In genomic region chr9:94603259-94603776, GRCh38 we compare ENCODE assay signal across 8 cellular contexts. TPM values are rescaled to one million over a fixed set of nuclear protein-coding genes. Genes with fewer than 3 reads are reported as not detected.
DNase-seq lines count a peak whose midpoint lies in the region; ATAC-seq and TF ChIP-seq lines count a peak whose summit lies in the region.

No MANE protein-coding gene starts in this region.

- H3K27ac ChIP-seq in esophagus squamous epithelium, result no peak overlapping the region

- no peak overlapping the region for H3K27ac Mint-ChIP-seq in natural killer cell treated with Interleukin-12 subunit alpha and Interleukin-12 subunit beta and Interleukin-15 and Interleukin-18, amount 100 ng/mL, for 72 hours

- in situ Hi-C loops in Caki2 (cut with HindIII; ENCODE audit: low pct_unique_long_range_greater_than_20kb, low sequenced_read_pairs), result no loop called here

- no peaks in the 10 kb centered on the region for H3K27me3 Mint-ChIP-seq in natural killer cell treated with Interleukin-12 subunit alpha and Interleukin-12 subunit beta and Interleukin-15 and Interleukin-18, amount 100 ng/mL, for 72 hours

- TF ChIP-seq POLR2A in esophagus squamous epithelium (IDR thresholded peaks at IDR 0.05), result no peak

- H3K36me3 ChIP-seq in esophagus squamous epithelium, result no peaks in the 10 kb centered on the region

- H3K4me3 Mint-ChIP-seq in natural killer cell treated with Interleukin-12 subunit alpha and Interleukin-12 subunit beta and Interleukin-15 and Interleukin-18, amount 100 ng/mL, for 72 hours, result no peak overlapping the region

- H3K9me3 Mint-ChIP-seq in natural killer cell treated with Interleukin-12 subunit alpha and Interleukin-12 subunit beta and Interleukin-15 and Interleukin-18, amount 100 ng/mL, for 72 hours, result no peaks in the 10 kb centered on the region

- no peak overlapping the region for H3K4me3 ChIP-seq in esophagus squamous epithelium

- peaks cover 5 to 6% of the 10 kb centered on the region in 2 donors for H3K4me1 Mint-ChIP-seq in natural killer cell treated with Interleukin-12 subunit alpha and Interleukin-12 subunit beta and Interleukin-15 and Interleukin-18, amount 100 ng/mL, for 72 hours (ENCODE audit: low read depth in 2 of 2)

- TF ChIP-seq CTCF in esophagus squamous epithelium (IDR thresholded peaks at IDR 0.05), result peak; percentile 42 to 71 (median 52)

- H3K36me3 Mint-ChIP-seq in natural killer cell treated with Interleukin-12 subunit alpha and Interleukin-12 subunit beta and Interleukin-15 and Interleukin-18, amount 100 ng/mL, for 72 hours, result no peaks in the 10 kb centered on the region

- H3K27me3 ChIP-seq in esophagus squamous epithelium, result peaks cover 0 to 24% (median 0%) of the 10 kb centered on the region in 4 donors

- ATAC-seq in HG03354 (IDR thresholded peaks at IDR 0.05; ENCODE audit: poor library complexity, severe bottlenecking, unreplicated experiment) (peak; percentile 48), HG03025 (IDR thresholded peaks at IDR 0.05; ENCODE audit: low FRiP score, unreplicated experiment) (no peak)
- ATAC-seq in natural killer cell treated with Interleukin-12 subunit alpha and Interleukin-12 subunit beta and Interleukin-15 and Interleukin-18, amount 100 ng/mL, for 72 hours, result peak; percentile 67 to 72

- intact Hi-C loops in esophagus squamous epithelium (cut with DNase I), result no loop called here

- peaks cover 0 to 7% (median 0%) of the 10 kb centered on the region in 3 donors for H3K4me1 ChIP-seq in esophagus squamous epithelium

- peak; percentile 8 for DNase-seq in Caki2 (ENCODE audit: low read depth)
- DNase-seq in NOMO-1 treated with DMSO at 0.1 percent for 48 hours (lab: John Stamatoyannopoulos, UW; ENCODE audit: unreplicated experiment), result peak; percentile 19
- peak; percentile 38 for DNase-seq in activated T-cell treated with anti-CD3 and anti-CD28 coated beads for 1 hour (ENCODE audit: low read depth)
- no peak for DNase-seq in esophagus squamous epithelium (lab: John Stamatoyannopoulos, UW)
- DNase-seq in natural killer cell treated with Interleukin-12 subunit alpha and Interleukin-12 subunit beta and Interleukin-15 and Interleukin-18, amount 100 ng/mL, for 72 hours (ENCODE audit: low spot score), result no peak
- DNase-seq in stimulated activated CD8-positive, alpha-beta memory T cell treated with anti-CD3 and anti-CD28 coated beads, Interleukin-7, amount 100 ng/mL, for 48 hours (ENCODE audit: extremely low read depth in 1 of 2, low read depth in 1 of 2), result peak; percentile 39 to 59

- 32 to 39% methylated on average over 2 to 4 of the region's 15 CpGs for WGBS in esophagus squamous epithelium, 2 donors

- no peaks in the 10 kb centered on the region for H3K9me3 ChIP-seq in esophagus squamous epithelium

RNA-seq across cellular contexts. Expression of gene FBP2, which starts 9.7 kb away (rescaled TPM):
- not detected in 2 replicates for total RNA-seq in Caki2 (2014; rRNA removed; shearing (Covaris generic); ENCODE audit: low replicate concordance)
- total RNA-seq in esophagus squamous epithelium, result under 1 TPM in 1 of 4 donors, not detected in 3; 0.38 TPM
- total RNA-seq in natural killer cell treated with Interleukin-12 subunit alpha and Interleukin-12 subunit beta and Interleukin-15 and Interleukin-18, amount 100 ng/mL, for 72 hours, result not detected

RNA-seq across cellular contexts. Expression of gene FBP1, which starts 36.0 kb away (rescaled TPM):
- not detected in 2 replicates for total RNA-seq in Caki2 (2014; rRNA removed; shearing (Covaris generic); ENCODE audit: low replicate concordance)
- total RNA-seq in esophagus squamous epithelium, result 1 to 10 TPM in 2 of 4 donors, under 1 TPM in 1, not detected in 1; 0.19 to 3.0 (median 1.7) TPM
- total RNA-seq in natural killer cell treated with Interleukin-12 subunit alpha and Interleukin-12 subunit beta and Interleukin-15 and Interleukin-18, amount 100 ng/mL, for 72 hours, result 1 to 10 TPM; 1.4 to 4.9 TPM

RNA-seq across cellular contexts. Expression of gene PCAT7, which starts 48.4 kb away (rescaled TPM):
- total RNA-seq in Caki2 (2014; rRNA removed; shearing (Covaris generic); ENCODE audit: low replicate concordance), result 1.4 and 5.8 TPM in 2 replicates
- total RNA-seq in esophagus squamous epithelium, result not detected
- total RNA-seq in natural killer cell treated with Interleukin-12 subunit alpha and Interleukin-12 subunit beta and Interleukin-15 and Interleukin-18, amount 100 ng/mL, for 72 hours, result not detected

Comparison
In these comparisons a context has a peak if more than half of its experiments do, and no peak if none do; other contexts are left out.
1. DNase-seq: peak in Caki2 (single experiment), NOMO-1 treated with DMSO at 0.1 percent for 48 hours (single experiment), activated T-cell treated with anti-CD3 and anti-CD28 coated beads for 1 hour (single experiment) and stimulated activated CD8-positive, alpha-beta memory T cell treated with anti-CD3 and anti-CD28 coated beads, Interleukin-7, amount 100 ng/mL, for 48 hours (2 of 2); none in esophagus squamous epithelium (single experiment) and natural killer cell treated with Interleukin-12 subunit alpha and Interleukin-12 subunit beta and Interleukin-15 and Interleukin-18, amount 100 ng/mL, for 72 hours (single experiment).